ENCODE assay signal across 14 cellular contexts in the genomic region with DNA sequence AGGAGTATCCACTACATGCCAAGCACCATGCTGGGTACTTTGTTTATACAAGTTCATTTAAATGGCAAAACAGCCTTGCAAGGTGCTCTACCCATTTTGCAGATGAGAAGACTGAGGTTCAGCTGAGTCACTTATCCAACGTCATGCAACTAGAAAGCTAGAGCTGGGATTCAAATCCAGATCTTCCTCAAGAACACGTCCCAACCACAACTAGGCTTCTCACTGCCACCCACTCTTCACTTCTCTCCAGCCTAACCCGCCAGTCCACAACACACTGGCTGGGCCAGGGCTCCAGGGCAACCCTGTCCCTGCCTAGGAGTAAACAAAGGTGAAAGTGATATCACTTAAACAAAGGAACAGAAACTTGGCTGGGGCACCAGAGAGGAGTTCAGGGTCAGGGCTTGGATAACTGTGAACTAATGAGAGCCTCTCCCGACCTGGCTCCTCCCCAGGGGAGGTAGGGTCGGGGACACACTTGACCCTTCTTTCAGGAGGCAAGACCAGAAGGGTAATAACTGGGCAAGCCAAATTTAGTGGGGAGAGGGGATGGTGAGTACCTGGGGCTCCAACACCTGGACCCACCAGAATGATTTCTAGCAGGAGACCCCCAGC. TPM values are rescaled to one million over a fixed set of nuclear protein-coding genes. Genes with fewer than 3 reads are reported as not detected.
DNase-seq lines count a peak whose midpoint lies in the region; ATAC-seq and TF ChIP-seq lines count a peak whose summit lies in the region.
"Had no signal": no experiment of that assay in that cellular context is flagged by ENCODE, and none has a peak within 500 bp of the region (broad histone marks: within the 10 kb centered on the region; RNA-seq: fewer than 3 reads in every experiment).

No MANE protein-coding gene starts in this region.

- TF ChIP-seq CTCF in endodermal cell (conservative IDR thresholded peaks at IDR 0.05) (no peak), upper lobe of left lung (IDR thresholded peaks at IDR 0.05) (no peak)

- no peak overlapping the region for H3K4me2 ChIP-seq in mesendoderm (ENCODE audit: low read length)

- peaks cover 88% of the 10 kb centered on the region for H3K4me1 Mint-ChIP-seq in endodermal cell

- no peak overlapping the region for H3K4me3 ChIP-seq in endodermal cell (ENCODE audit: low read length)
- no peak overlapping the region for H3K4me3 ChIP-seq in mesendoderm (ENCODE audit: low read length)
- H3K4me3 ChIP-seq in upper lobe of left lung, result no peak overlapping the region

- peaks cover 20% of the 10 kb centered on the region for H3K36me3 Mint-ChIP-seq in endodermal cell (ENCODE audit: low read depth)

- H2BK15ac ChIP-seq in mesendoderm (replicated peaks; ENCODE audit: low read depth), result no peak overlapping the region

- H2BK5ac ChIP-seq in mesendoderm (ENCODE audit: low read length), result no peak overlapping the region

- peak overlapping the region; percentile 0 for H3K9ac ChIP-seq in endodermal cell (ENCODE audit: extremely low read depth, low read length, poor library complexity, severe bottlenecking)
- H3K9ac ChIP-seq in mesendoderm (ENCODE audit: low read length), result peak overlapping the region; percentile 25

- 65 to 77% methylated on average over 3 to 5 of the region's 5 CpGs for WGBS in endodermal cell (ENCODE audit: insufficient coverage in 1 of 2, insufficient read length in 1 of 2), 2 experiments
- no CpG with 5 or more reads among the region's 5 CpGs for WGBS in mesendoderm (ENCODE audit: extremely low coverage, insufficient coverage, low lambda C conversion rate)
- WGBS in upper lobe of left lung, 2 donors, result 55 to 59% methylated on average over 5 of the region's 5 CpGs

- no peak overlapping the region for H3K4ac ChIP-seq in mesendoderm (ENCODE audit: low read depth, low read length)

- H3K4me1 ChIP-seq in endodermal cell (ENCODE audit: control insufficient read depth, insufficient read depth, low read length) (peaks cover 50% of the 10 kb centered on the region), mesendoderm (ENCODE audit: control insufficient read depth, low read depth, low read length) (peaks cover 61% of the 10 kb centered on the region), upper lobe of left lung (peaks cover 58 to 91% (median 69%) of the 10 kb centered on the region in 4 donors)

- H3K9me3 ChIP-seq in endodermal cell (ENCODE audit: control insufficient read depth, low read length) (no peaks in the 10 kb centered on the region), upper lobe of left lung (no peaks in the 10 kb centered on the region)

- peak overlapping the region; percentile 37 for H3K56ac ChIP-seq in mesendoderm (ENCODE audit: low read length)

- no peaks in the 10 kb centered on the region for H3K27me3 Mint-ChIP-seq in endodermal cell (ENCODE audit: insufficient read depth)
- H3K27me3 Mint-ChIP-seq: activated naive CD8-positive, alpha-beta T cell treated with anti-CD3 and anti-CD28 coated beads, Interleukin-2, amount 10 ng/mL, durations not matched to agents 7 days and 5 days had no signal

- peak overlapping the region; percentile 16 for H2AK5ac ChIP-seq in mesendoderm (ENCODE audit: low read length)

- DNase-seq in NCI-H69 (lab: John Stamatoyannopoulos, UW), result peak; percentile 38
- DNase-seq in endodermal cell, result peak; percentile 66
- DNase-seq in mesendoderm, result peak; percentile 58
- peak in 1 of 2 donors; percentile 66 for DNase-seq in upper lobe of left lung
- no peak for DNase-seq in hepatic stellate cell (ENCODE audit: low spot score)
- no peak for DNase-seq in SKM-1 (lab: John Stamatoyannopoulos, UW; ENCODE audit: unreplicated experiment)
- no peak for DNase-seq in central memory CD4-positive, alpha-beta T cell
- DNase-seq: activated CD4-positive, alpha-beta T cell treated with anti-CD3 and anti-CD28 coated beads for 48 hours; activated naive CD8-positive, alpha-beta T cell treated with anti-CD3 and anti-CD28 coated beads, Interleukin-2, amount 10 ng/mL, durations not matched to agents 7 days and 5 days; NCI-H1436; SIG-M5; stimulated activated naive CD4-positive, alpha-beta T cell had no signal

- H3K9me3 Mint-ChIP-seq in endodermal cell, result no peaks in the 10 kb centered on the region
- H3K9me3 Mint-ChIP-seq: activated naive CD8-positive, alpha-beta T cell treated with anti-CD3 and anti-CD28 coated beads, Interleukin-2, amount 10 ng/mL, durations not matched to agents 7 days and 5 days had no signal

- no peak overlapping the region for H3K23ac ChIP-seq in mesendoderm (ENCODE audit: low read length)

- H3K4me3 Mint-ChIP-seq in endodermal cell, result peak overlapping the region; percentile 86
- H3K4me3 Mint-ChIP-seq: activated naive CD8-positive, alpha-beta T cell treated with anti-CD3 and anti-CD28 coated beads, Interleukin-2, amount 10 ng/mL, durations not matched to agents 7 days and 5 days had no signal

- no peak overlapping the region for H3K18ac ChIP-seq in mesendoderm (ENCODE audit: low read length)

- TF ChIP-seq POLR2A in upper lobe of left lung (IDR thresholded peaks at IDR 0.05), result peak in 1 of 4 donors; percentile 25

- no peaks in the 10 kb centered on the region for H3K27me3 ChIP-seq in endodermal cell (ENCODE audit: control insufficient read depth, insufficient read depth, low read length, poor library complexity, severe bottlenecking)
- no peaks in the 10 kb centered on the region for H3K27me3 ChIP-seq in mesendoderm (ENCODE audit: insufficient read depth, low read length, poor library complexity)
- no peaks in the 10 kb centered on the region for H3K27me3 ChIP-seq in upper lobe of left lung

- H3K27ac ChIP-seq in endodermal cell (ENCODE audit: low read depth, low read length) (no peak overlapping the region), mesendoderm (ENCODE audit: low read depth, low read length) (no peak overlapping the region), upper lobe of left lung (peak overlapping the region; percentile 91 to 92 (median 92))

- no peak overlapping the region for H4K8ac ChIP-seq in mesendoderm (ENCODE audit: low read depth, low read length)

- peak in 1 of 2 donors; percentile 1 for ATAC-seq in upper lobe of left lung (ENCODE audit: low FRiP score in 2 of 2)
- ATAC-seq: left colon had no signal

- peak overlapping the region; percentile 97 for H3K27ac Mint-ChIP-seq in endodermal cell
- H3K27ac Mint-ChIP-seq: activated naive CD8-positive, alpha-beta T cell treated with anti-CD3 and anti-CD28 coated beads, Interleukin-2, amount 10 ng/mL, durations not matched to agents 7 days and 5 days had no signal

- H3K79me1 ChIP-seq in mesendoderm (ENCODE audit: low read length), result peaks cover 41% of the 10 kb centered on the region

- H4K5ac ChIP-seq in mesendoderm (ENCODE audit: low read length), result no peak overlapping the region

- no peak overlapping the region for H2BK120ac ChIP-seq in mesendoderm (ENCODE audit: low read depth, low read length)

- H3K79me2 ChIP-seq in mesendoderm (ENCODE audit: control insufficient read depth, insufficient read depth, low read length), result peaks cover 63% of the 10 kb centered on the region

- H3K36me3 ChIP-seq in endodermal cell (ENCODE audit: control insufficient read depth, insufficient read depth, low read length) (peaks cover 27% of the 10 kb centered on the region), mesendoderm (ENCODE audit: control insufficient read depth, insufficient read depth, low read length) (no peaks in the 10 kb centered on the region), upper lobe of left lung (peaks cover 0 to 28% (median 10%) of the 10 kb centered on the region in 4 donors)

- TF ChIP-seq EP300 in upper lobe of left lung (IDR thresholded peaks at IDR 0.05), result peak in 2 of 4 donors; percentile 11 to 35

RNA-seq across cellular contexts. Expression of a gene that starts 7.9 kb away (rescaled TPM):
- 100 to 1,000 TPM in 1 of 2 donors, 10 to 100 TPM in 1; 78.0 to 118 TPM for total RNA-seq in endodermal cell
- polyA plus RNA-seq in endodermal cell (2013, experiment 1 of 2), result 34.2 TPM
- polyA plus RNA-seq in endodermal cell (2013, experiment 2 of 2), result 32.7 TPM
- 33.0 TPM for polyA plus RNA-seq in mesendoderm (2013, experiment 1 of 2)
- 33.2 TPM for polyA plus RNA-seq in mesendoderm (2013, experiment 2 of 2)
- 100 to 1,000 TPM; 178 to 568 (median 291) TPM for total RNA-seq in upper lobe of left lung

RNA-seq across cellular contexts. Expression of a gene that starts 22.6 kb away (rescaled TPM):
- total RNA-seq in endodermal cell (10 to 100 TPM; 22.1 to 23.8 TPM), upper lobe of left lung (10 to 100 TPM; 31.0 to 61.4 (median 50.7) TPM)
- polyA plus RNA-seq in endodermal cell (2013, experiment 1 of 2), result 16.4 TPM
- 15.6 TPM for polyA plus RNA-seq in endodermal cell (2013, experiment 2 of 2)
- 13.8 TPM for polyA plus RNA-seq in mesendoderm (2013, experiment 1 of 2)
- polyA plus RNA-seq in mesendoderm (2013, experiment 2 of 2), result 13.5 TPM

RNA-seq across cellular contexts. Expression of a gene that starts 32.2 kb away (rescaled TPM):
- total RNA-seq in endodermal cell (under 1 TPM; 0.20 to 0.46 TPM), upper lobe of left lung (under 1 TPM in 2 of 6 donors, not detected in 4; 0.30 to 0.44 TPM)
- 0.50 TPM for polyA plus RNA-seq in endodermal cell (2013, experiment 1 of 2)
- 0.17 TPM for polyA plus RNA-seq in endodermal cell (2013, experiment 2 of 2)
- 0.98 TPM for polyA plus RNA-seq in mesendoderm (2013, experiment 1 of 2)
- polyA plus RNA-seq in mesendoderm (2013, experiment 2 of 2), result 1.0 TPM
- total RNA-seq: left colon had no signal

RNA-seq across cellular contexts. Expression of a gene that starts 33.7 kb away (rescaled TPM):
- total RNA-seq in endodermal cell (not detected), upper lobe of left lung (under 1 TPM in 2 of 6 donors, not detected in 4; 0.09 to 0.13 TPM)
- not detected for polyA plus RNA-seq in endodermal cell (2013, experiment 1 of 2)
- polyA plus RNA-seq in endodermal cell (2013, experiment 2 of 2), result not detected
- 0.25 TPM for polyA plus RNA-seq in mesendoderm (2013, experiment 1 of 2)
- polyA plus RNA-seq in mesendoderm (2013, experiment 2 of 2), result 0.24 TPM
- total RNA-seq: activated naive CD8-positive, alpha-beta T cell treated with anti-CD3 and anti-CD28 coated beads, Interleukin-2, amount 10 ng/mL, durations not matched to agents 7 days and 5 days; H7; left colon had no signal

RNA-seq across cellular contexts. Expression of a gene that starts 37.8 kb away (rescaled TPM):
- total RNA-seq in endodermal cell (1 to 10 TPM; 2.0 to 2.4 TPM), upper lobe of left lung (not detected)
- polyA plus RNA-seq in endodermal cell (2013, experiment 1 of 2), result 0.32 TPM
- polyA plus RNA-seq in endodermal cell (2013, experiment 2 of 2), result 0.46 TPM
- 0.07 TPM for polyA plus RNA-seq in mesendoderm (2013, experiment 1 of 2)
- polyA plus RNA-seq in mesendoderm (2013, experiment 2 of 2), result not detected
- total RNA-seq: activated naive CD8-positive, alpha-beta T cell treated with anti-CD3 and anti-CD28 coated beads, Interleukin-2, amount 10 ng/mL, durations not matched to agents 7 days and 5 days; H7 had no signal

Comparison
In these comparisons a context has a peak if more than half of its experiments do, and no peak if none do; other contexts are left out.
1. DNase-seq: peak in NCI-H69 (single experiment), endodermal cell (single experiment) and mesendoderm (single experiment); none in hepatic stellate cell (single experiment), SKM-1 (single experiment) and central memory CD4-positive, alpha-beta T cell (single experiment).
2. H3K27ac ChIP-seq: peak in upper lobe of left lung (4 of 4); none in endodermal cell (single experiment) and mesendoderm (single experiment).